ENCODE assay signal across 14 cellular contexts in the genomic region with DNA sequence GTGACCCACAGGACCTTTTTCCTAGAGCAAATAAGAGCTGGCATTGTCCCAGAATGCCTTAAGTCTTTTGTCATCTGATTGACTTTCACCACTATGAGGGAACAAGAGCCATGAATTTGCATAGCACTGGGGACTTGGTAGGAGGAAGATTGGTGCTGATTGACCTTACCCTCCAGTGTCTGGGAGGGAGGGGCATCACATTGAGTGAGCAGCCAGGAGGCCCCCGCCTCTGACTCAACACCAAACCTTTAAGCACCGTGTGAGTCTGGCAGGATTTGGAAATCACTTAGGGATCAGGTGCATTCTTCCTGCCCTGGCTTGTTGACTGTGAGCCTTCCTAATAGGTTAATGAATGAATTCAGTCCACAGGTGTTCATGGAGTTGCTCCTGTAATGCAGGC. TPM values are rescaled to one million over a fixed set of nuclear protein-coding genes. Genes with fewer than 3 reads are reported as not detected.
DNase-seq lines count a peak whose midpoint lies in the region; ATAC-seq, FAIRE-seq and TF ChIP-seq lines count a peak whose summit lies in the region.
"Had no signal": no experiment of that assay in that cellular context is flagged by ENCODE, and none has a peak within 500 bp of the region (broad histone marks: within the 10 kb centered on the region; RNA-seq: fewer than 3 reads in every experiment).

No MANE protein-coding gene starts in this region.

- no peak for TF ChIP-seq CTCF in bronchial epithelial cell (IDR thresholded peaks at IDR 0.05; ENCODE audit: insufficient read depth, low read length, severe bottlenecking)
- TF ChIP-seq CTCF in pancreas (IDR thresholded peaks at IDR 0.05): no peak

- peak; percentile 42 to 60 (median 46) for ATAC-seq in pancreas
- ATAC-seq in activated naive CD4-positive, alpha-beta T cell treated with anti-CD3 and anti-CD28 coated beads, Interleukin-2, amount 50 U/mL, for 72 hours: no peak
- ATAC-seq: natural killer cell treated with Interleukin-12 subunit alpha and Interleukin-12 subunit beta and Interleukin-15 and Interleukin-18, amount 100 ng/mL, for 72 hours had no signal

- DNase-seq in H7 (peak; percentile 79), NCI-H146 (lab: John Stamatoyannopoulos, UW) (peak; percentile 31), bronchial epithelial cell (ENCODE audit: low read depth) (peak; percentile 97), pancreas (no peak), hippocampal formation (lab: John Stamatoyannopoulos, UW) (no peak), NCI-H2227 treated with DMSO at 0.1 percent for 48 hours (lab: John Stamatoyannopoulos, UW) (no peak)
- no peak for DNase-seq in activated naive CD4-positive, alpha-beta T cell treated with anti-CD3 and anti-CD28 coated beads, Interleukin-2, amount 50 U/mL, for 72 hours (ENCODE audit: low spot score in 2 of 2)
- DNase-seq: activated B cell treated with CpG ODN at 0.5 μM for 24 hours, NCI-H82, SK-N-SH had no signal

- FAIRE-seq in bronchial epithelial cell (lab: Jason Lieb, UNC) (peak; percentile 99), pancreas (lab: Jason Lieb, UNC) (no peak)

- H3K36me3 Mint-ChIP-seq in activated naive CD4-positive, alpha-beta T cell treated with anti-CD3 and anti-CD28 coated beads, Interleukin-2, amount 50 U/mL, for 72 hours: no peaks in the 10 kb centered on the region
- H3K36me3 Mint-ChIP-seq: natural killer cell treated with Interleukin-12 subunit alpha and Interleukin-12 subunit beta and Interleukin-15 and Interleukin-18, amount 100 ng/mL, for 72 hours had no signal

- WGBS in pancreas, 2 donors: 24 to 36% methylated on average over 2 of the region's 2 CpGs

- H3K9me3 ChIP-seq in pancreas: no peaks in the 10 kb centered on the region
- H3K9me3 ChIP-seq: SK-N-SH had no signal

- H3K27ac Mint-ChIP-seq in activated naive CD4-positive, alpha-beta T cell treated with anti-CD3 and anti-CD28 coated beads, Interleukin-2, amount 50 U/mL, for 72 hours: no peak overlapping the region
- H3K27ac Mint-ChIP-seq: activated B cell treated with CpG ODN at 0.5 μM for 24 hours; dendritic cell treated with granulocyte-macrophage colony-stimulating factor and Interleukin-4, amounts not matched to agents 40 ng/mL and 50 ng/mL, for 4 days; natural killer cell treated with Interleukin-12 subunit alpha and Interleukin-12 subunit beta and Interleukin-15 and Interleukin-18, amount 100 ng/mL, for 72 hours had no signal

- H3K4me3 ChIP-seq in H7 (ENCODE audit: insufficient read depth, low read depth, low read length) (no peak overlapping the region), bronchial epithelial cell (ENCODE audit: low read depth, low read length) (no peak overlapping the region), pancreas (no peak overlapping the region)
- H3K4me3 ChIP-seq: smooth muscle cell had no signal

- no peaks in the 10 kb centered on the region for H3K9me3 Mint-ChIP-seq in activated naive CD4-positive, alpha-beta T cell treated with anti-CD3 and anti-CD28 coated beads, Interleukin-2, amount 50 U/mL, for 72 hours
- H3K9me3 Mint-ChIP-seq: activated B cell treated with CpG ODN at 0.5 μM for 24 hours; dendritic cell treated with granulocyte-macrophage colony-stimulating factor and Interleukin-4, amounts not matched to agents 40 ng/mL and 50 ng/mL, for 4 days; natural killer cell treated with Interleukin-12 subunit alpha and Interleukin-12 subunit beta and Interleukin-15 and Interleukin-18, amount 100 ng/mL, for 72 hours had no signal

- intact Hi-C loops in pancreas (cut with DNase I): no loop called here

- no peaks in the 10 kb centered on the region for H3K27me3 ChIP-seq in H7 (ENCODE audit: control insufficient read depth, insufficient read depth, low read length)
- H3K27me3 ChIP-seq in bronchial epithelial cell (ENCODE audit: control insufficient read depth, insufficient read depth, low read length): no peaks in the 10 kb centered on the region
- H3K27me3 ChIP-seq in pancreas: no peaks in the 10 kb centered on the region

- H3K36me3 ChIP-seq in H7 (replicated peaks; ENCODE audit: control insufficient read depth, insufficient read depth, low read length): no peaks in the 10 kb centered on the region
- no peaks in the 10 kb centered on the region for H3K36me3 ChIP-seq in bronchial epithelial cell (ENCODE audit: control insufficient read depth, insufficient read depth, low read length)
- no peaks in the 10 kb centered on the region for H3K36me3 ChIP-seq in pancreas

- peaks cover 4 to 45% (median 24%) of the 10 kb centered on the region in 3 donors for H3K4me1 ChIP-seq in pancreas

- peak overlapping the region; percentile 39 to 76 (median 56) for H3K27ac ChIP-seq in pancreas

RNA-seq across cellular contexts. Expression of a gene that starts 40.7 kb away (rescaled TPM):
- total RNA-seq in H7 (2014; rRNA removed; shearing (Covaris generic)): 13.3 and 29.5 TPM in 2 replicates
- under 0.01 and 0.64 TPM in 2 replicates for total RNA-seq in bronchial epithelial cell
- total RNA-seq in pancreas: 100 to 1,000 TPM in 1 of 6 donors, 10 to 100 TPM in 5; 53.5 to 114 (median 89.4) TPM
- polyA plus RNA-seq in pancreas: 100 to 1,000 TPM in 1 of 2 donors, 10 to 100 TPM in 1; 77.4 to 121 TPM
- total RNA-seq in activated naive CD4-positive, alpha-beta T cell treated with anti-CD3 and anti-CD28 coated beads, Interleukin-2, amount 50 U/mL, for 72 hours: 1 to 10 TPM; 2.6 to 3.8 TPM
- total RNA-seq: LHCN-M2; natural killer cell treated with Interleukin-12 subunit alpha and Interleukin-12 subunit beta and Interleukin-15 and Interleukin-18, amount 100 ng/mL, for 72 hours had no signal

Comparison
In these comparisons a context has a peak if more than half of its experiments do, and no peak if none do; other contexts are left out.
1. DNase-seq: peak in H7 (single experiment), NCI-H146 (single experiment) and bronchial epithelial cell (single experiment); none in pancreas (0 of 6), activated naive CD4-positive, alpha-beta T cell treated with anti-CD3 and anti-CD28 coated beads, Interleukin-2, amount 50 U/mL, for 72 hours (0 of 2), hippocampal formation (0 of 2) and NCI-H2227 treated with DMSO at 0.1 percent for 48 hours (single experiment).
2. ATAC-seq: peak in pancreas (4 of 4); none in activated naive CD4-positive, alpha-beta T cell treated with anti-CD3 and anti-CD28 coated beads, Interleukin-2, amount 50 U/mL, for 72 hours (0 of 2).